ENCODE assay signal across 20 cellular contexts in genomic region chr11:26021026-26021425, GRCh38.
A peak's percentile ranks its signal among the peaks of the same experiment; 100 is the strongest.
DNase-seq lines count a peak whose midpoint lies in the region; ATAC-seq and TF ChIP-seq lines count a peak whose summit lies in the region.
"Had no signal": no experiment of that assay in that cellular context is flagged by ENCODE, and none has a peak within 500 bp of the region (broad histone marks: within the 10 kb centered on the region; RNA-seq: fewer than 3 reads in every experiment).

No MANE protein-coding gene starts in this region.

- TF ChIP-seq POLR2A in breast epithelium (IDR thresholded peaks at IDR 0.05), result no peak

- H4K20me1 ChIP-seq in mammary epithelial cell (ENCODE audit: insufficient read depth, low read length) (no peaks in the 10 kb centered on the region), neural cell (ENCODE audit: insufficient read depth) (no peaks in the 10 kb centered on the region)

- H3K4me2 ChIP-seq in mammary epithelial cell (ENCODE audit: insufficient read depth, low read depth, low read length), result no peak overlapping the region
- peak overlapping the region; percentile 23 for H3K4me2 ChIP-seq in neural cell (ENCODE audit: low read length)
- H3K4me2 ChIP-seq: A549, GM23338 had no signal

- H3K9me3 ChIP-seq in mammary epithelial cell (replicated peaks; ENCODE audit: insufficient read depth, low read length) (no peaks in the 10 kb centered on the region), breast epithelium (no peaks in the 10 kb centered on the region), neural cell (ENCODE audit: low read length) (no peaks in the 10 kb centered on the region)
- H3K9me3 ChIP-seq: A549, Caco-2 had no signal

- H3K4me1 ChIP-seq in mammary epithelial cell (ENCODE audit: insufficient read depth, low read length) (no peaks in the 10 kb centered on the region), breast epithelium (no peaks in the 10 kb centered on the region)
- H3K4me1 ChIP-seq: A549, Caco-2 had no signal

- CTCF ChIA-PET in mammary epithelial cell (lab: Charles Lee; ENCODE audit: low non-redundant PET), result interaction anchor here (0.6 kb wide), 1 partner anchor 1241 kb away, joined by 3 read pairs; no protein-coding TSS in a partner anchor
- CTCF ChIA-PET in WTC11 (lab: Charles Lee), result no interaction called here

- H3K79me2 ChIP-seq in mammary epithelial cell (ENCODE audit: insufficient read depth, low read length), result no peaks in the 10 kb centered on the region
- no peaks in the 10 kb centered on the region for H3K79me2 ChIP-seq in neural cell (replicated peaks; ENCODE audit: insufficient read depth, low read length)

- H3K9ac ChIP-seq in mammary epithelial cell (ENCODE audit: insufficient read depth, low read length) (no peak overlapping the region), neural cell (ENCODE audit: low read length) (peak overlapping the region; percentile 23)

- intact Hi-C loops in mammary epithelial cell (cut with micrococcal nuclease), result no loop called here
- intact Hi-C loops in breast epithelium (cut with DNase I; ENCODE audit: low total_unique reads), result no loop called here

- no peak for TF ChIP-seq RAD21 in neural cell (conservative IDR thresholded peaks at IDR 0.05)

- H3K27me3 Mint-ChIP-seq in WTC11 (ENCODE audit: low read depth), result no peaks in the 10 kb centered on the region
- H3K27me3 Mint-ChIP-seq: CD4-positive, alpha-beta T cell had no signal

- peak; percentile 67 for TF ChIP-seq EP300 in neural cell (conservative IDR thresholded peaks at IDR 0.05; ENCODE audit: poor library complexity, severe bottlenecking)

- H3K27ac Mint-ChIP-seq in WTC11, result no peak overlapping the region
- H3K27ac Mint-ChIP-seq: CD4-positive, alpha-beta T cell; GM23338 had no signal

- DNase-seq in mammary epithelial cell, result peak; percentile 2
- DNase-seq in breast epithelium (ENCODE audit: low spot score in 2 of 2), result no peak
- peak; percentile 55 for DNase-seq in epithelial cell of esophagus (ENCODE audit: low read depth)
- no peak for DNase-seq in WTC11 (ENCODE audit: low spot score)
- DNase-seq: AML-193; Caco-2; CD4-positive, alpha-beta T cell; DMS153; DMS79; GDM1; HCEC 1CT; IMR-90 had no signal

- H3K27ac ChIP-seq in mammary epithelial cell (ENCODE audit: insufficient read depth, low read depth, low read length) (no peak overlapping the region), breast epithelium (no peak overlapping the region), neural cell (ENCODE audit: low read length) (peak overlapping the region; percentile 83)
- H3K27ac ChIP-seq: 22Rv1, A549, C4-2B, HL-60 had no signal

- no peak for ATAC-seq in HG02763 (IDR thresholded peaks at IDR 0.05; ENCODE audit: unreplicated experiment)
- no peak for ATAC-seq in GM19023 (IDR thresholded peaks at IDR 0.05; ENCODE audit: unreplicated experiment)
- ATAC-seq in WTC11, result no peak
- ATAC-seq: A549, GM23338 had no signal

- H3K4me1 Mint-ChIP-seq in WTC11, result 0 out of 2 replicates have a peak, but pooled peaks cover 2% of the 10 kb centered on the region

- H3K27me3 ChIP-seq in mammary epithelial cell (ENCODE audit: insufficient read depth, low read length) (peaks cover 8% of the 10 kb centered on the region), breast epithelium (peaks cover 0 to 2% of the 10 kb centered on the region in 2 donors), neural cell (ENCODE audit: insufficient read depth, low read depth, low read length) (no peaks in the 10 kb centered on the region)

- POLR2A ChIA-PET in WTC11 (lab: Charles Lee), result no interaction called here

- H3K9me2 ChIP-seq in neural cell (ENCODE audit: insufficient read depth, low read length), result no peaks in the 10 kb centered on the region

- in situ Hi-C loops in mammary epithelial cell (cut with MboI; ENCODE audit: low sequenced_read_pairs in 2 of 2), result no loop called here

- 0% methylated on average over 1 of the region's 1 CpG for WGBS in mammary epithelial cell (ENCODE audit: low coverage, missing lambda C conversion rate)

- no peaks in the 10 kb centered on the region for H3K36me3 ChIP-seq in mammary epithelial cell (ENCODE audit: insufficient read depth, low read length)
- no peaks in the 10 kb centered on the region for H3K36me3 ChIP-seq in breast epithelium
- no peaks in the 10 kb centered on the region for H3K36me3 ChIP-seq in neural cell (ENCODE audit: insufficient read depth, low read length)

- dilution Hi-C loops in mammary epithelial cell (cut with HindIII; ENCODE audit: low sequenced_read_pairs), result no loop called here

- H3F3A ChIP-seq in neural cell (ENCODE audit: insufficient read depth, low read length, poor library complexity, severe bottlenecking), result peaks cover 5% of the 10 kb centered on the region

- no peak for TF ChIP-seq CTCF in mammary epithelial cell (conservative IDR thresholded peaks at IDR 0.05 in 1 of 2, IDR thresholded peaks at IDR 0.05 in 1 of 2; ENCODE audit: extremely low read depth in 1 of 2, insufficient read depth in 1 of 2, low read depth in 1 of 2, low read length in 2 of 2)
- TF ChIP-seq CTCF in breast epithelium (IDR thresholded peaks at IDR 0.05), result no peak
- no peak for TF ChIP-seq CTCF in epithelial cell of esophagus (IDR thresholded peaks at IDR 0.05; ENCODE audit: insufficient read depth, low read depth, low read length, missing control alignments)
- no peak for TF ChIP-seq CTCF in neural cell (IDR thresholded peaks at IDR 0.05; ENCODE audit: poor library complexity, severe bottlenecking)
- TF ChIP-seq CTCF in WTC11 (IDR thresholded peaks at IDR 0.05), result no peak

- H3K36me3 Mint-ChIP-seq in WTC11, result no peaks in the 10 kb centered on the region

- no peak overlapping the region for H3K4me3 Mint-ChIP-seq in WTC11
- H3K4me3 Mint-ChIP-seq: CD4-positive, alpha-beta T cell; GM23338 had no signal

- H2AFZ ChIP-seq in mammary epithelial cell (ENCODE audit: low read depth, low read length) (no peak overlapping the region), neural cell (ENCODE audit: low read depth, low read length) (no peak overlapping the region)
- H2AFZ ChIP-seq: GM23338 had no signal

- no peaks in the 10 kb centered on the region for H3K9me3 Mint-ChIP-seq in WTC11
- H3K9me3 Mint-ChIP-seq: GM23338 had no signal

- no TSS peak for BruUV-seq in mammary epithelial cell (replicated peaks; lab: Mats Ljungman, UMichigan)

- H3K4me3 ChIP-seq in mammary epithelial cell (replicated peaks in 1 of 3; ENCODE audit: insufficient read depth in 1 of 3, low read depth in 2 of 3, low read length in 3 of 3) (no peak overlapping the region), breast epithelium (no peak overlapping the region), epithelial cell of esophagus (ENCODE audit: low read length) (no peak overlapping the region), neural cell (ENCODE audit: low read length) (no peak overlapping the region)
- H3K4me3 ChIP-seq: A549, GM23338 had no signal

TF ChIP-seq in neural cell, 6 proteins besides CTCF, POLR2A, EP300 and RAD21 (continues in another document):
- TF ChIP-seq POLR2AphosphoS5 (IDR thresholded peaks at IDR 0.05) (no peak), EZH2 (IDR thresholded peaks at IDR 0.05; ENCODE audit: borderline replicate concordance, insufficient read depth, low read length, poor library complexity, severe bottlenecking) (no peak)

TF ChIP-seq in WTC11, 78 proteins besides CTCF, POLR2A, EP300 and RAD21 (continues in another document):
- TF ChIP-seq ERG (CRISPR knock-in tag; IDR thresholded peaks at IDR 0.05), result no peak
- no peak for TF ChIP-seq ZNF423 (CRISPR knock-in tag; IDR thresholded peaks at IDR 0.05)
- TF ChIP-seq SOX15 (CRISPR knock-in tag; IDR thresholded peaks at IDR 0.05), result no peak
- no peak for TF ChIP-seq MYBL2 (CRISPR knock-in tag; IDR thresholded peaks at IDR 0.05)
- no peak for TF ChIP-seq ZNF281 (CRISPR knock-in tag; IDR thresholded peaks at IDR 0.05)
- no peak for TF ChIP-seq TP53 (CRISPR knock-in tag; IDR thresholded peaks at IDR 0.05)
- no peak for TF ChIP-seq SP1 (CRISPR knock-in tag; conservative IDR thresholded peaks at IDR 0.05)
- no peak for TF ChIP-seq ZNF416 (CRISPR knock-in tag; IDR thresholded peaks at IDR 0.05)
- TF ChIP-seq E2F4 (CRISPR knock-in tag; IDR thresholded peaks at IDR 0.05; ENCODE audit: borderline replicate concordance, low read depth), result no peak

Comparison
In these comparisons a context has a peak if more than half of its experiments do, and no peak if none do; other contexts are left out.
1. DNase-seq: peak in mammary epithelial cell (single experiment) and epithelial cell of esophagus (single experiment); none in breast epithelium (0 of 2) and WTC11 (single experiment).